Comparison of ENCODE assay signal across 8 cellular contexts in genomic region chr14:72518809-72519377, GRCh38.
DNase-seq lines count a peak whose midpoint lies in the region; ATAC-seq and TF ChIP-seq lines count a peak whose summit lies in the region.

No MANE protein-coding gene starts in this region.

- 76% methylated on average over 4 of the region's 4 CpGs for WGBS in SK-N-SH (ENCODE audit: low lambda C conversion rate)

- TF ChIP-seq CTCF in osteoblast (IDR thresholded peaks at IDR 0.05; ENCODE audit: extremely low read depth, low read depth, low read length) (no peak), Caco-2 (IDR thresholded peaks at IDR 0.05; ENCODE audit: insufficient read depth in 1 of 2, low read depth in 1 of 2, low read length in 1 of 2, severe bottlenecking in 1 of 2, unreplicated experiment in 1 of 2) (no peak), SK-N-SH (IDR thresholded peaks at IDR 0.05) (no peak), type B pancreatic cell (conservative IDR thresholded peaks at IDR 0.05) (no peak)

- TF ChIP-seq RAD21 in SK-N-SH (IDR thresholded peaks at IDR 0.05; ENCODE audit: low read length), result no peak

- POLR2A ChIA-PET in Caco-2 (lab: Charles Lee), result no interaction called here
- POLR2A ChIA-PET in SK-N-SH (lab: Yijun Ruan, JAX), result no interaction called here

- no peak overlapping the region for H3K27ac Mint-ChIP-seq in Caco-2 (ENCODE audit: unreplicated experiment)
- H3K27ac Mint-ChIP-seq in type B pancreatic cell, result no peak overlapping the region

- H3K4me1 ChIP-seq in osteoblast (ENCODE audit: insufficient read depth, low read length) (peaks cover 12% of the 10 kb centered on the region), Caco-2 (no peaks in the 10 kb centered on the region), SK-N-SH (ENCODE audit: control insufficient read depth in 1 of 2, insufficient read depth in 2 of 2, low read depth in 1 of 2, low read length in 1 of 2) (peaks cover 0 to 7% of the 10 kb centered on the region in 2 experiments; a peak in 1 of 4 replicates)

- H3K36me3 Mint-ChIP-seq in Caco-2 (ENCODE audit: insufficient read depth, unreplicated experiment) (no peaks in the 10 kb centered on the region), type B pancreatic cell (no peaks in the 10 kb centered on the region)

- H3K79me2 ChIP-seq in osteoblast (ENCODE audit: insufficient read depth, low read length) (no peaks in the 10 kb centered on the region), SK-N-SH (ENCODE audit: insufficient read depth) (no peaks in the 10 kb centered on the region)

- no peak overlapping the region for H3K4me2 ChIP-seq in osteoblast (ENCODE audit: insufficient read depth, low read length)
- no peak overlapping the region for H3K4me2 ChIP-seq in SK-N-SH

- TF ChIP-seq EP300 in SK-N-SH (IDR thresholded peaks at IDR 0.05; ENCODE audit: borderline replicate concordance in 1 of 2, low read depth in 1 of 2, low read length in 1 of 2), result no peak

- no peaks in the 10 kb centered on the region for H3F3A ChIP-seq in SK-N-SH (replicated peaks; ENCODE audit: insufficient read depth)

- no TSS peak for BruUV-seq in Caco-2 (replicated peaks; lab: Mats Ljungman, UMichigan)

- H2AFZ ChIP-seq in osteoblast (ENCODE audit: low read length) (peak overlapping the region; percentile 7), SK-N-SH (ENCODE audit: low read depth) (no peak overlapping the region)

- H3K9me2 ChIP-seq in SK-N-SH, result no peaks in the 10 kb centered on the region

- H3K27me3 Mint-ChIP-seq in Caco-2 (ENCODE audit: insufficient read depth, unreplicated experiment), result peaks cover 3% of the 10 kb centered on the region
- peaks cover 8% of the 10 kb centered on the region for H3K27me3 Mint-ChIP-seq in type B pancreatic cell

- no peak overlapping the region for H3K4me3 ChIP-seq in osteoblast (ENCODE audit: insufficient read depth, low read length)
- no peak overlapping the region for H3K4me3 ChIP-seq in Caco-2 (ENCODE audit: low read depth, low read length)
- H3K4me3 ChIP-seq in SK-N-SH (ENCODE audit: low read depth in 2 of 2, low read length in 1 of 2), result no peak overlapping the region

- no peak overlapping the region for H3K4me3 Mint-ChIP-seq in Caco-2 (ENCODE audit: unreplicated experiment)
- no peak overlapping the region for H3K4me3 Mint-ChIP-seq in type B pancreatic cell

- peak; percentile 32 for DNase-seq in GM19238 (ENCODE audit: insufficient read length, low spot score)
- DNase-seq in T-helper 22 cell (ENCODE audit: low read depth), result peak; percentile 11
- no peak for DNase-seq in osteoblast (ENCODE audit: insufficient read length, low spot score, missing footprints)
- no peak for DNase-seq in Caco-2
- no peak for DNase-seq in NCI-H345 (lab: John Stamatoyannopoulos, UW)
- DNase-seq in SK-N-SH, result no peak
- DNase-seq in type B pancreatic cell (ENCODE audit: extremely low spot score, unreplicated experiment), result no peak

- H3K4me1 Mint-ChIP-seq in Caco-2 (ENCODE audit: low read depth, unreplicated experiment), result no peaks in the 10 kb centered on the region
- peaks cover 6% of the 10 kb centered on the region for H3K4me1 Mint-ChIP-seq in type B pancreatic cell (ENCODE audit: unreplicated experiment)

- intact Hi-C loops in Caco-2 (cut with micrococcal nuclease; ENCODE audit: unreplicated experiment), result no loop called here

- H4K20me1 ChIP-seq in osteoblast (ENCODE audit: insufficient read depth, low read length) (no peaks in the 10 kb centered on the region), SK-N-SH (ENCODE audit: insufficient read depth) (no peaks in the 10 kb centered on the region)

- H3K9me3 ChIP-seq in osteoblast (ENCODE audit: low read depth, low read length), result no peaks in the 10 kb centered on the region
- peaks cover 10% of the 10 kb centered on the region; the same call in 1 of the 2 replicates for H3K9me3 ChIP-seq in Caco-2
- peaks cover 5% of the 10 kb centered on the region; the same call in 1 of the 2 replicates for H3K9me3 ChIP-seq in SK-N-SH

- H3K27me3 ChIP-seq in osteoblast (ENCODE audit: insufficient read depth, low read length), result no peaks in the 10 kb centered on the region
- no peaks in the 10 kb centered on the region for H3K27me3 ChIP-seq in Caco-2 (replicated peaks; ENCODE audit: control insufficient read depth, insufficient read depth, low read length)
- H3K27me3 ChIP-seq in SK-N-SH (ENCODE audit: insufficient read depth), result no peaks in the 10 kb centered on the region

- peaks cover 9% of the 10 kb centered on the region for H3K9me3 Mint-ChIP-seq in Caco-2 (ENCODE audit: unreplicated experiment)
- peaks cover 9% of the 10 kb centered on the region for H3K9me3 Mint-ChIP-seq in type B pancreatic cell

- H3K27ac ChIP-seq in osteoblast (ENCODE audit: low read depth, low read length) (no peak overlapping the region), SK-N-SH (ENCODE audit: low read depth in 2 of 2, low read length in 1 of 2) (no peak overlapping the region)

- no peak overlapping the region for H3K9ac ChIP-seq in SK-N-SH

- H3K36me3 ChIP-seq in osteoblast (ENCODE audit: insufficient read depth, low read length) (no peaks in the 10 kb centered on the region), Caco-2 (ENCODE audit: control insufficient read depth, insufficient read depth, low read length) (no peaks in the 10 kb centered on the region), SK-N-SH (replicated peaks in 1 of 2; ENCODE audit: control insufficient read depth in 1 of 2, insufficient read depth in 2 of 2, low read length in 1 of 2) (no peaks in the 10 kb centered on the region)

- peak; percentile 65 for ATAC-seq in HG03066 (IDR thresholded peaks at IDR 0.05; ENCODE audit: low read depth, unreplicated experiment)

- CTCF ChIA-PET in Caco-2 (lab: Charles Lee), result no interaction called here
- CTCF ChIA-PET in SK-N-SH (lab: Yijun Ruan, JAX), result interaction anchor here (1.0 to 8.9 kb wide), 6 partner anchors 25 to 430 kb away, joined by 3 to 269 read pairs (median 3); no protein-coding TSS in a partner anchor

TF ChIP-seq in SK-N-SH, 30 proteins besides CTCF, POLR2A, EP300 and RAD21:
- TF ChIP-seq TCF12 (IDR thresholded peaks at IDR 0.05), result no peak
- TF ChIP-seq YY1 (IDR thresholded peaks at IDR 0.05; ENCODE audit: low read depth), result no peak

Comparison
In these comparisons a context has a peak if more than half of its experiments do, and no peak if none do; other contexts are left out.
1. DNase-seq: peak in GM19238 (single experiment) and T-helper 22 cell (single experiment); none in osteoblast (single experiment), Caco-2 (0 of 2), NCI-H345 (single experiment), SK-N-SH (single experiment) and type B pancreatic cell (single experiment).